24 cellular contexts compared by ENCODE assay signal in the genomic region with DNA sequence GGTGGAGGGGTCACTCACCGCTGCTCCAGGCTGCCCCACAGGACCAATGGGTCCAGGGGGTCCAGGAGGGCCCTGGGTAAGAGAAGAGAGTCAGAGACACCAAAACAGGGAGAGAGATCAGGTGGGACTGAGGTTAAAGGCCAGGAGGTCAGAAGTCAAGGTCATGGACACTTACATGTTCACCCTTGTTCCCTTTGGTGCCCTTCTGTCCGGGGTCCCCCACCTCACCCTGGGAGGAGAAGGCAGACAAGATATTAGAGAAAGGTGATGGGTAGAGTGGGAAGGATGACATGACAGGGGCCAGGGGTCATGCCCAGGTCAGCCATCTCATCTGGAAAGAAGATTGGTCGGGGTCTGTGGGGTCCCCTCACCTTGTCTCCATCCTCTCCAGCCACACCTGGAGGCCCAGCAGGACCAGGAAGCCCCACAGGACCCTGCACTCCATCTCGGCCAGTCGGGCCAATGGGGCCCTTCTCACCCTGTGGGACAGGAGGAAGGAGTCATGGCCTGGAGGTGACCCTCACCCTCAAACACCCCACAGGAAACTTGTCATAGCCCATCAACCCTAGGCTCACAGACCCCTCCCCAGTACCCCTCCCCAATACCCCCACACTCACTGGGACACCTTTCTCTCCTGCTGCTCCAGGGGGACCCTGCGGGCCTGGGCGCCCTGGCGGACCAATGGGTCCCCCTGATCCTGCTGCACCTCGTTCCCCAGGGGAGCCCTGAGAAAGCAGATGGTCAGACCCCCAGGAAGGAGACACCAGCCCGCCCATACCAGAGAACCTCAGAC.
"Had no signal": no experiment of that assay in that cellular context is flagged by ENCODE, and none has a peak within 500 bp of the region (broad histone marks: within the 10 kb centered on the region; RNA-seq: fewer than 3 reads in every experiment).

No MANE protein-coding gene starts in this region.

- DNase-seq: activated CD4-positive, alpha-beta T cell treated with anti-CD3 and anti-CD28 coated beads for 1 hour; activated CD4-positive, alpha-beta T cell treated with anti-CD3 and anti-CD28 coated beads, Interleukin-2, amount 50 U/mL, for 4 hours; activated CD8-positive, alpha-beta memory T cell treated with anti-CD3 and anti-CD28 coated beads for 24 hours; activated CD8-positive, alpha-beta memory T cell treated with anti-CD3 and anti-CD28 coated beads, Interleukin-2, amount 50 U/mL, for 4 hours; activated naive CD4-positive, alpha-beta T cell; activated naive CD8-positive, alpha-beta T cell treated with anti-CD3 and anti-CD28 coated beads for 36 hours; activated T-cell treated with anti-CD3 and anti-CD28 coated beads, Interleukin-2, amount 50 U/mL, for 24 hours; esophagus squamous epithelium; gastrocnemius medialis; mesenchymal stem cell; occipital lobe; retina; stimulated activated CD4-positive, alpha-beta T cell treated with anti-CD3 and anti-CD28 coated beads, Interleukin-4, amount 100 ng/mL, for 24 hours; T-helper 1 cell; tibial artery; WERI-Rb-1 had no signal

- H3K4me1 ChIP-seq: breast epithelium, esophagus squamous epithelium, gastrocnemius medialis, tibial artery had no signal

- H3K36me3 Mint-ChIP-seq: activated naive CD8-positive, alpha-beta T cell treated with anti-CD3 and anti-CD28 coated beads for 36 hours had no signal

- H3K27ac ChIP-seq: breast epithelium, coronary artery, esophagus squamous epithelium, gastrocnemius medialis, tibial artery, WERI-Rb-1 had no signal

- H3K4me3 ChIP-seq: breast epithelium, coronary artery, esophagus squamous epithelium, gastrocnemius medialis, tibial artery had no signal

- H3K4me1 Mint-ChIP-seq: activated T-helper 17 cell treated with anti-CD3 and anti-CD28 coated beads, Interleukin-2, amount 50 U/mL, for 72 hours had no signal

- H3K36me3 ChIP-seq: breast epithelium, esophagus squamous epithelium, gastrocnemius medialis, tibial artery, WERI-Rb-1 had no signal

- H3K27ac Mint-ChIP-seq: activated naive CD8-positive, alpha-beta T cell treated with anti-CD3 and anti-CD28 coated beads for 36 hours; activated T-cell treated with anti-CD3 and anti-CD28 coated beads, Interleukin-2, amount 50 U/mL, for 24 hours; activated T-helper 17 cell treated with anti-CD3 and anti-CD28 coated beads, Interleukin-2, amount 50 U/mL, for 72 hours; progenitor cell of endocrine pancreas; stimulated activated naive CD8-positive, alpha-beta T cell treated with anti-CD3 and anti-CD28 coated beads, Interleukin-15, Interleukin-2, amounts not matched to agents 100 ng/mL and 50 ng/mL, for 24 hours had no signal

- FAIRE-seq: islet of Langerhans, TTC549, urothelium cell line had no signal

- H3K27me3 Mint-ChIP-seq: activated naive CD8-positive, alpha-beta T cell treated with anti-CD3 and anti-CD28 coated beads for 36 hours; stimulated activated naive CD8-positive, alpha-beta T cell treated with anti-CD3 and anti-CD28 coated beads, Interleukin-15, Interleukin-2, amounts not matched to agents 100 ng/mL and 50 ng/mL, for 24 hours had no signal

- ATAC-seq: activated T-helper 17 cell treated with anti-CD3 and anti-CD28 coated beads, Interleukin-2, amount 50 U/mL, for 72 hours; gastrocnemius medialis had no signal

- H3K27me3 ChIP-seq: breast epithelium, gastrocnemius medialis, tibial artery had no signal

- H3K9me3 ChIP-seq: breast epithelium, esophagus squamous epithelium, gastrocnemius medialis, tibial artery had no signal

- H3K4me3 Mint-ChIP-seq: activated naive CD8-positive, alpha-beta T cell treated with anti-CD3 and anti-CD28 coated beads for 36 hours; activated T-cell treated with anti-CD3 and anti-CD28 coated beads, Interleukin-2, amount 50 U/mL, for 24 hours; activated T-helper 17 cell treated with anti-CD3 and anti-CD28 coated beads, Interleukin-2, amount 50 U/mL, for 72 hours; stimulated activated naive CD8-positive, alpha-beta T cell treated with anti-CD3 and anti-CD28 coated beads, Interleukin-15, Interleukin-2, amounts not matched to agents 100 ng/mL and 50 ng/mL, for 24 hours had no signal

- H3K9me3 Mint-ChIP-seq: activated naive CD8-positive, alpha-beta T cell treated with anti-CD3 and anti-CD28 coated beads for 36 hours; activated T-cell treated with anti-CD3 and anti-CD28 coated beads, Interleukin-2, amount 50 U/mL, for 24 hours; activated T-helper 17 cell treated with anti-CD3 and anti-CD28 coated beads, Interleukin-2, amount 50 U/mL, for 72 hours; stimulated activated naive CD8-positive, alpha-beta T cell treated with anti-CD3 and anti-CD28 coated beads, Interleukin-15, Interleukin-2, amounts not matched to agents 100 ng/mL and 50 ng/mL, for 24 hours had no signal
